In genomic region chr1:36150296-36151132, GRCh38 we compare ENCODE assay signal across 1 cellular context.
TF ChIP-seq lines count a peak whose summit lies in the region.

No MANE protein-coding gene starts in this region.

TF ChIP-seq in Ishikawa, 13 proteins besides CTCF, POLR2A, EP300 and RAD21:
- TF ChIP-seq CREB1 (IDR thresholded peaks at IDR 0.05; ENCODE audit: low read depth) = no peak
- TF ChIP-seq TCF12 (IDR thresholded peaks at IDR 0.05; ENCODE audit: low read depth) = peak; percentile 68; the same call in 1 of the 2 replicates
- no peak for TF ChIP-seq YY1 (IDR thresholded peaks at IDR 0.05; ENCODE audit: low read depth)
- TF ChIP-seq, protein P1, sequence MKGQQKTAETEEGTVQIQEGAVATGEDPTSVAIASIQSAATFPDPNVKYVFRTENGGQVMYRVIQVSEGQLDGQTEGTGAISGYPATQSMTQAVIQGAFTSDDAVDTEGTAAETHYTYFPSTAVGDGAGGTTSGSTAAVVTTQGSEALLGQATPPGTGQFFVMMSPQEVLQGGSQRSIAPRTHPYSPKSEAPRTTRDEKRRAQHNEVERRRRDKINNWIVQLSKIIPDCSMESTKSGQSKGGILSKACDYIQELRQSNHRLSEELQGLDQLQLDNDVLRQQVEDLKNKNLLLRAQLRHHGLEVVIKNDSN (IDR thresholded peaks at IDR 0.05) = no peak
- TF ChIP-seq NFIC (IDR thresholded peaks at IDR 0.05) = no peak
- 0 out of 2 replicates have a peak, but pooled peaks have one; percentile 29 for TF ChIP-seq TEAD4 (IDR thresholded peaks at IDR 0.05)
- TF ChIP-seq CEBPB (IDR thresholded peaks at IDR 0.05) = no peak
- TF ChIP-seq, protein P2, sequence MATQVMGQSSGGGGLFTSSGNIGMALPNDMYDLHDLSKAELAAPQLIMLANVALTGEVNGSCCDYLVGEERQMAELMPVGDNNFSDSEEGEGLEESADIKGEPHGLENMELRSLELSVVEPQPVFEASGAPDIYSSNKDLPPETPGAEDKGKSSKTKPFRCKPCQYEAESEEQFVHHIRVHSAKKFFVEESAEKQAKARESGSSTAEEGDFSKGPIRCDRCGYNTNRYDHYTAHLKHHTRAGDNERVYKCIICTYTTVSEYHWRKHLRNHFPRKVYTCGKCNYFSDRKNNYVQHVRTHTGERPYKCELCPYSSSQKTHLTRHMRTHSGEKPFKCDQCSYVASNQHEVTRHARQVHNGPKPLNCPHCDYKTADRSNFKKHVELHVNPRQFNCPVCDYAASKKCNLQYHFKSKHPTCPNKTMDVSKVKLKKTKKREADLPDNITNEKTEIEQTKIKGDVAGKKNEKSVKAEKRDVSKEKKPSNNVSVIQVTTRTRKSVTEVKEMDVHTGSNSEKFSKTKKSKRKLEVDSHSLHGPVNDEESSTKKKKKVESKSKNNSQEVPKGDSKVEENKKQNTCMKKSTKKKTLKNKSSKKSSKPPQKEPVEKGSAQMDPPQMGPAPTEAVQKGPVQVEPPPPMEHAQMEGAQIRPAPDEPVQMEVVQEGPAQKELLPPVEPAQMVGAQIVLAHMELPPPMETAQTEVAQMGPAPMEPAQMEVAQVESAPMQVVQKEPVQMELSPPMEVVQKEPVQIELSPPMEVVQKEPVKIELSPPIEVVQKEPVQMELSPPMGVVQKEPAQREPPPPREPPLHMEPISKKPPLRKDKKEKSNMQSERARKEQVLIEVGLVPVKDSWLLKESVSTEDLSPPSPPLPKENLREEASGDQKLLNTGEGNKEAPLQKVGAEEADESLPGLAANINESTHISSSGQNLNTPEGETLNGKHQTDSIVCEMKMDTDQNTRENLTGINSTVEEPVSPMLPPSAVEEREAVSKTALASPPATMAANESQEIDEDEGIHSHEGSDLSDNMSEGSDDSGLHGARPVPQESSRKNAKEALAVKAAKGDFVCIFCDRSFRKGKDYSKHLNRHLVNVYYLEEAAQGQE (IDR thresholded peaks at IDR 0.05; ENCODE audit: low read depth) = no peak
- TF ChIP-seq EGR1 (IDR thresholded peaks at IDR 0.05) = no peak
- no peak for TF ChIP-seq ZBTB7A (IDR thresholded peaks at IDR 0.05; ENCODE audit: low read depth)
- no peak for TF ChIP-seq MAX (IDR thresholded peaks at IDR 0.05)
- TF ChIP-seq FOXM1 (IDR thresholded peaks at IDR 0.05; ENCODE audit: borderline replicate concordance, low read depth) = no peak
- TF ChIP-seq TAF1 (IDR thresholded peaks at IDR 0.05; ENCODE audit: low read depth) = no peak; the same call in 1 of the 2 replicates
